Comparison of ENCODE assay signal across 2 cellular contexts in genomic region chr1:200674838-200675587, GRCh38.
TF ChIP-seq lines count a peak whose summit lies in the region.

No MANE protein-coding gene starts in this region.

TF ChIP-seq in IMR-90, 13 proteins besides CTCF, POLR2A, EP300 and RAD21:
- TF ChIP-seq CHD1 (IDR thresholded peaks at IDR 0.05; ENCODE audit: low read depth, low read length) (no peak), NFE2L2 (IDR thresholded peaks at IDR 0.05; ENCODE audit: low read depth, low read length) (no peak), BHLHE40 (IDR thresholded peaks at IDR 0.05; ENCODE audit: low read depth, low read length) (no peak), USF2 (IDR thresholded peaks at IDR 0.05; ENCODE audit: low read depth, low read length) (no peak), SMC3 (IDR thresholded peaks at IDR 0.05; ENCODE audit: low read depth, low read length) (no peak), RCOR1 (IDR thresholded peaks at IDR 0.05; ENCODE audit: insufficient replicate concordance, low read length) (no peak)

TF ChIP-seq in liver, 16 proteins besides CTCF, POLR2A, EP300 and RAD21:
- no peak for TF ChIP-seq MAX (IDR thresholded peaks at IDR 0.05)
- TF ChIP-seq ATF3 (IDR thresholded peaks at IDR 0.05), result peak; percentile 25
- TF ChIP-seq HNF4A (conservative IDR thresholded peaks at IDR 0.05), result peak; percentile 19 to 52
- TF ChIP-seq GABPA (IDR thresholded peaks at IDR 0.05 in 1 of 2, conservative IDR thresholded peaks at IDR 0.05 in 1 of 2), result no peak
- TF ChIP-seq YY1 (IDR thresholded peaks at IDR 0.05), result no peak
